ENCODE assay signal across 8 cellular contexts in genomic region chr4:48017108-48017527, GRCh38. TPM values are rescaled to one million over a fixed set of nuclear protein-coding genes. Genes with fewer than 3 reads are reported as not detected.
DNase-seq lines count a peak whose midpoint lies in the region; ATAC-seq and TF ChIP-seq lines count a peak whose summit lies in the region.

No MANE protein-coding gene starts in this region.

- peaks cover 19% of the 10 kb centered on the region for H3K27me3 ChIP-seq in HUES64 (ENCODE audit: insufficient read depth, low read length)
- peaks cover 0 to 26% (median 0%) of the 10 kb centered on the region in 3 donors for H3K27me3 ChIP-seq in stomach

- H3K9ac ChIP-seq in ES-I3 (ENCODE audit: low read depth, low read length), result peak overlapping the region; percentile 100
- peak overlapping the region; percentile 66 for H3K9ac ChIP-seq in HUES64 (ENCODE audit: low read depth, low read length)

- ATAC-seq in naive B cell (ENCODE audit: low read depth in 2 of 2) (peak; percentile 15 to 29), HG02623 (IDR thresholded peaks at IDR 0.05; ENCODE audit: unreplicated experiment) (no peak)

- no peaks in the 10 kb centered on the region for H3K36me3 ChIP-seq in ES-I3 (ENCODE audit: insufficient read depth, low read length)
- H3K36me3 ChIP-seq in HUES64 (ENCODE audit: insufficient read depth, low read length), result no peaks in the 10 kb centered on the region
- H3K36me3 ChIP-seq in stomach, result no peaks in the 10 kb centered on the region

- H3K9me3 ChIP-seq in ES-I3 (ENCODE audit: control insufficient read depth, insufficient read depth, low read length) (no peaks in the 10 kb centered on the region; the same call in 1 of the 2 replicates), HUES64 (ENCODE audit: insufficient read depth, low read depth, low read length) (no peaks in the 10 kb centered on the region), stomach (no peaks in the 10 kb centered on the region)

- intact Hi-C loops in stomach (cut with DNase I; ENCODE audit: low total_unique reads), result no loop called here

- H3K27me3 Mint-ChIP-seq in naive B cell, result peaks cover 36 to 43% (median 42%) of the 10 kb centered on the region in 3 donors

- H3K4me3 Mint-ChIP-seq in naive B cell, result peak overlapping the region; percentile 81 to 92 (median 88)

- H3K4me1 Mint-ChIP-seq in naive B cell, result peaks cover 7 to 15% (median 10%) of the 10 kb centered on the region in 3 donors

- WGBS in HUES64, result under 1% methylated on average over 33 of the region's 33 CpGs
- WGBS in stomach, 5 donors, result 1 to 2% (median 2%) methylated on average over 13 to 33 of the region's 33 CpGs

- peak overlapping the region; percentile 80 for H3K4me3 ChIP-seq in HUES64 (ENCODE audit: low read length)
- H3K4me3 ChIP-seq in epithelial cell of esophagus (ENCODE audit: low read length), result peak overlapping the region; percentile 87
- peak overlapping the region; percentile 60 to 72 (median 66) for H3K4me3 ChIP-seq in stomach

- peak overlapping the region in 1 of 6 donors; percentile 71 for H3K27ac Mint-ChIP-seq in naive B cell

- H3K9me3 Mint-ChIP-seq in naive B cell, result no peaks in the 10 kb centered on the region

- no peak for TF ChIP-seq POLR2A in stomach (IDR thresholded peaks at IDR 0.05)

- TF ChIP-seq EP300 in stomach (IDR thresholded peaks at IDR 0.05), result no peak

- no peaks in the 10 kb centered on the region for H3K36me3 Mint-ChIP-seq in naive B cell

- TF ChIP-seq CTCF in epithelial cell of esophagus (IDR thresholded peaks at IDR 0.05; ENCODE audit: insufficient read depth, low read depth, low read length, missing control alignments), result no peak
- TF ChIP-seq CTCF in stomach (IDR thresholded peaks at IDR 0.05), result no peak

- DNase-seq in activated CD4-positive, alpha-beta T cell treated with anti-CD3 and anti-CD28 coated beads, Interleukin-2, amount 50 U/mL, for 48 hours, result peak; percentile 57 to 69
- DNase-seq in epithelial cell of esophagus (ENCODE audit: low read depth) (peak; percentile 98), naive B cell (peak; percentile 15), stomach (peak; percentile 69), NCI-H2029 (lab: John Stamatoyannopoulos, UW) (no peak)

- H3K27ac ChIP-seq in HUES64 (ENCODE audit: low read depth, low read length), result no peak overlapping the region
- peak overlapping the region; percentile 79 to 92 (median 82) for H3K27ac ChIP-seq in stomach

- no peaks in the 10 kb centered on the region for H3K4me1 ChIP-seq in ES-I3 (ENCODE audit: insufficient read depth, low read length)
- peaks cover 19% of the 10 kb centered on the region for H3K4me1 ChIP-seq in HUES64 (ENCODE audit: insufficient read depth, low read length)
- peaks cover 10 to 27% (median 22%) of the 10 kb centered on the region in 4 donors for H3K4me1 ChIP-seq in stomach

RNA-seq across cellular contexts. Expression of gene NIPAL1, which starts 0.5 kb away (rescaled TPM):
- 2.0 TPM for polyA plus RNA-seq in HUES64 (2013, experiment 1 of 2)
- polyA plus RNA-seq in HUES64 (2013, experiment 2 of 2), result 1.5 TPM
- under 1 TPM in 2 of 6 donors, not detected in 4; 0.29 to 0.66 TPM for polyA plus RNA-seq in naive B cell (ENCODE audit: low read depth in 6 of 6)
- total RNA-seq in stomach, result 10 to 100 TPM in 2 of 5 donors, 1 to 10 TPM in 1, under 1 TPM in 1, not detected in 1; under 0.01 to 22.0 (median 10.3) TPM
- polyA plus RNA-seq in stomach, result 1 to 10 TPM in 2 of 3 donors, under 1 TPM in 1; 0.76 to 2.9 (median 2.6) TPM

RNA-seq across cellular contexts. Expression of gene CNGA1, which starts 0.6 kb away (rescaled TPM):
- polyA plus RNA-seq in HUES64 (2013, experiment 1 of 2), result not detected
- 0.89 TPM for polyA plus RNA-seq in HUES64 (2013, experiment 2 of 2)
- polyA plus RNA-seq in naive B cell (ENCODE audit: low read depth in 6 of 6), result not detected
- total RNA-seq in stomach, result 10 to 100 TPM in 1 of 5 donors, 1 to 10 TPM in 1, under 1 TPM in 1, not detected in 2; 0.87 to 23.8 (median 2.8) TPM
- polyA plus RNA-seq in stomach, result 1 to 10 TPM in 2 of 3 donors, under 1 TPM in 1; 0.56 to 5.4 (median 4.4) TPM
